In genomic region chr14:101839236-101839635, GRCh38 we compare ENCODE assay signal across 11 cellular contexts.
DNase-seq lines count a peak whose midpoint lies in the region; ATAC-seq and TF ChIP-seq lines count a peak whose summit lies in the region.
"Had no signal": no experiment of that assay in that cellular context is flagged by ENCODE, and none has a peak within 500 bp of the region (broad histone marks: within the 10 kb centered on the region; RNA-seq: fewer than 3 reads in every experiment).

No MANE protein-coding gene starts in this region.

- intact Hi-C loops in uterus (cut with DNase I; ENCODE audit: low total_unique reads) (no loop called here), PC-3 (cut with micrococcal nuclease) (no loop called here)

- H4K20me1 ChIP-seq in OCI-LY1 (ENCODE audit: insufficient read depth, low read length) (no peaks in the 10 kb centered on the region), PC-3 (ENCODE audit: low read length) (peaks cover 5% of the 10 kb centered on the region; the same call in 1 of the 2 replicates)

- H3K27me3 Mint-ChIP-seq in HFFc6 (ENCODE audit: insufficient read depth) (no peaks in the 10 kb centered on the region; the same call in 1 of the 2 replicates), naive B cell (no peaks in the 10 kb centered on the region)

- TF ChIP-seq CTCF in HFFc6 (IDR thresholded peaks at IDR 0.05), result no peak
- TF ChIP-seq CTCF in OCI-LY1 (IDR thresholded peaks at IDR 0.05; ENCODE audit: low read length), result no peak
- no peak for TF ChIP-seq CTCF in uterus (IDR thresholded peaks at IDR 0.05)
- no peak for TF ChIP-seq CTCF in PC-3 (conservative IDR thresholded peaks at IDR 0.05; ENCODE audit: low read depth, low read length)

- TF ChIP-seq POLR2A in uterus (IDR thresholded peaks at IDR 0.05), result no peak

- no peaks in the 10 kb centered on the region for H3K36me3 ChIP-seq in OCI-LY1 (ENCODE audit: insufficient read depth, low read length)
- H3K36me3 ChIP-seq in uterus, result no peaks in the 10 kb centered on the region
- no peaks in the 10 kb centered on the region for H3K36me3 ChIP-seq in PC-3 (ENCODE audit: low read depth, low read length)

- H3K4me2 ChIP-seq in OCI-LY1 (ENCODE audit: low read length), result peak overlapping the region; percentile 46
- H3K4me2 ChIP-seq in PC-3 (ENCODE audit: low read length), result no peak overlapping the region

- H3K9me3 Mint-ChIP-seq in HFFc6 (no peaks in the 10 kb centered on the region), naive B cell (no peaks in the 10 kb centered on the region)

- peak; percentile 70 for ATAC-seq in GM18858 (IDR thresholded peaks at IDR 0.05; ENCODE audit: unreplicated experiment)
- peak; percentile 51 to 52 for ATAC-seq in naive B cell (ENCODE audit: low read depth in 2 of 2)
- ATAC-seq in PC-3, result no peak

- H3K27me3 ChIP-seq in OCI-LY1 (ENCODE audit: insufficient read depth, low read length) (no peaks in the 10 kb centered on the region), uterus (no peaks in the 10 kb centered on the region), PC-3 (ENCODE audit: low read length) (no peaks in the 10 kb centered on the region)

- H3K9ac ChIP-seq in OCI-LY1 (ENCODE audit: low read length) (peak overlapping the region; percentile 27; the same call in 1 of the 2 replicates), PC-3 (ENCODE audit: low read length) (no peak overlapping the region)

- no TSS peak for BruUV-seq in PC-3 (replicated peaks; lab: Mats Ljungman, UMichigan)

- H3K27ac ChIP-seq in OCI-LY1 (ENCODE audit: low read depth, low read length, poor library complexity, severe bottlenecking) (peak overlapping the region; percentile 91), uterus (no peak overlapping the region), PC-3 (ENCODE audit: low read length) (no peak overlapping the region)

- H3K9me2 ChIP-seq in OCI-LY1 (ENCODE audit: low read depth, low read length) (no peaks in the 10 kb centered on the region), PC-3 (replicated peaks; ENCODE audit: low read length) (no peaks in the 10 kb centered on the region)

- peaks cover 34% of the 10 kb centered on the region for H3K4me1 Mint-ChIP-seq in HFFc6 (ENCODE audit: low read depth)
- H3K4me1 Mint-ChIP-seq in naive B cell, result peaks cover 59 to 82% (median 68%) of the 10 kb centered on the region in 3 donors

- peaks cover 99% of the 10 kb centered on the region for H3K4me1 ChIP-seq in OCI-LY1 (ENCODE audit: insufficient read depth, low read length, severe bottlenecking)
- no peaks in the 10 kb centered on the region for H3K4me1 ChIP-seq in uterus
- H3K4me1 ChIP-seq in PC-3 (ENCODE audit: insufficient read depth, low read length), result peaks cover 17% of the 10 kb centered on the region

- H2AFZ ChIP-seq in OCI-LY1 (ENCODE audit: low read length) (no peak overlapping the region), PC-3 (ENCODE audit: low read length) (no peak overlapping the region)

- H3K4me3 Mint-ChIP-seq in HFFc6 (no peak overlapping the region), naive B cell (peak overlapping the region; percentile 47 to 84 (median 70))

- POLR2A ChIA-PET in PC-3 (lab: Charles Lee; ENCODE audit: unreplicated experiment), result no interaction called here

- H3K27ac Mint-ChIP-seq in HFFc6 (peak overlapping the region; percentile 44), naive B cell (peak overlapping the region; percentile 89 to 99 (median 98))

- H3K4me3 ChIP-seq in OCI-LY1 (ENCODE audit: low read depth, low read length, poor library complexity, severe bottlenecking) (peak overlapping the region; percentile 16), uterus (no peak overlapping the region), PC-3 (ENCODE audit: low read length) (no peak overlapping the region)
- H3K4me3 ChIP-seq: skin epidermis had no signal

- H3K36me3 Mint-ChIP-seq in HFFc6 (ENCODE audit: low read depth), result no peaks in the 10 kb centered on the region
- no peaks in the 10 kb centered on the region for H3K36me3 Mint-ChIP-seq in naive B cell

- peaks cover 34% of the 10 kb centered on the region for H3K79me2 ChIP-seq in OCI-LY1 (ENCODE audit: insufficient read depth, low read length)
- H3K79me2 ChIP-seq in PC-3 (ENCODE audit: low read length), result peaks cover 40% of the 10 kb centered on the region

- DNase-seq in HFFc6 (no peak), naive B cell (peak; percentile 58), GM19240 (ENCODE audit: insufficient read length, low spot score) (no peak), uterus (no peak), NCI-H1092 (lab: John Stamatoyannopoulos, UW) (no peak), PC-3 (no peak)
- DNase-seq: hippocampal formation, NCI-H748 treated with DMSO at 0.1 percent for 48 hours had no signal

- CTCF ChIA-PET in PC-3 (lab: Charles Lee), result no interaction called here

- peaks cover 5% of the 10 kb centered on the region; the same call in 1 of the 2 replicates for H3F3A ChIP-seq in OCI-LY1 (ENCODE audit: insufficient read depth, low read length)
- no peaks in the 10 kb centered on the region for H3F3A ChIP-seq in PC-3 (ENCODE audit: low read length, unreplicated experiment)

- H3K9me3 ChIP-seq in OCI-LY1 (ENCODE audit: low read length), result no peaks in the 10 kb centered on the region
- H3K9me3 ChIP-seq in uterus, result no peaks in the 10 kb centered on the region
- no peaks in the 10 kb centered on the region for H3K9me3 ChIP-seq in PC-3 (ENCODE audit: low read length)
